In the genomic region with DNA sequence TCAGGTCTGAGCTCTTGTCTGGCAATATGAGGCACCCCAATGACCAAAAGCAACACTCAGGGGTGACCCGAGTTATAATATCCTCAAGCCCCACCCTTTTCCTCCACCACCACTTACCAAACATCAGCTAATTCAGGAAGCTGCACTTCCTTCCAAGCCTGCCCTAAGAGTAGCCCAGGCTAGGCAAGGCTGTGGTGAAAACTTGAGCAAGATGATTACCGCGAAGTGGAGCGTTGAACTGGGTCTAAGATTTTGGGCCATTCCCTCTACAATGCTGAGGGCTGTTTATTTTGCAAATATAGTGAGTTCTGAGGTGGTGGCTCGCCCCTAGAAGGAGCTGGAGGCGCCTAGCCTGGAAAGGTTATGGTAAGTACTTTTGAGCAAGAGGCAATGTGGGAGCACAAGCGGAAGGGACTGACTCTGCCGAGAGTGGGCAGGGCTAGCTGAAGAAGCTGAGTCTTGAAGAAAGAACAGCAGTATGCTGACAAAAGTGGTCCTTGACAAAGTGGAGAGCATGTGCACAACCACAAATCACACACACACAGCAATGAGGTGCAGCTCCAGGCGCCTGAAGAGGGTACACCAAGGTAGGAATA, we compare ENCODE assay signal across 10 cellular contexts. TPM values are rescaled to one million over a fixed set of nuclear protein-coding genes. Genes with fewer than 3 reads are reported as not detected.
DNase-seq lines count a peak whose midpoint lies in the region; ATAC-seq and TF ChIP-seq lines count a peak whose summit lies in the region.
"Had no signal": no experiment of that assay in that cellular context is flagged by ENCODE, and none has a peak within 500 bp of the region (broad histone marks: within the 10 kb centered on the region; RNA-seq: fewer than 3 reads in every experiment).

A gene with protein sequence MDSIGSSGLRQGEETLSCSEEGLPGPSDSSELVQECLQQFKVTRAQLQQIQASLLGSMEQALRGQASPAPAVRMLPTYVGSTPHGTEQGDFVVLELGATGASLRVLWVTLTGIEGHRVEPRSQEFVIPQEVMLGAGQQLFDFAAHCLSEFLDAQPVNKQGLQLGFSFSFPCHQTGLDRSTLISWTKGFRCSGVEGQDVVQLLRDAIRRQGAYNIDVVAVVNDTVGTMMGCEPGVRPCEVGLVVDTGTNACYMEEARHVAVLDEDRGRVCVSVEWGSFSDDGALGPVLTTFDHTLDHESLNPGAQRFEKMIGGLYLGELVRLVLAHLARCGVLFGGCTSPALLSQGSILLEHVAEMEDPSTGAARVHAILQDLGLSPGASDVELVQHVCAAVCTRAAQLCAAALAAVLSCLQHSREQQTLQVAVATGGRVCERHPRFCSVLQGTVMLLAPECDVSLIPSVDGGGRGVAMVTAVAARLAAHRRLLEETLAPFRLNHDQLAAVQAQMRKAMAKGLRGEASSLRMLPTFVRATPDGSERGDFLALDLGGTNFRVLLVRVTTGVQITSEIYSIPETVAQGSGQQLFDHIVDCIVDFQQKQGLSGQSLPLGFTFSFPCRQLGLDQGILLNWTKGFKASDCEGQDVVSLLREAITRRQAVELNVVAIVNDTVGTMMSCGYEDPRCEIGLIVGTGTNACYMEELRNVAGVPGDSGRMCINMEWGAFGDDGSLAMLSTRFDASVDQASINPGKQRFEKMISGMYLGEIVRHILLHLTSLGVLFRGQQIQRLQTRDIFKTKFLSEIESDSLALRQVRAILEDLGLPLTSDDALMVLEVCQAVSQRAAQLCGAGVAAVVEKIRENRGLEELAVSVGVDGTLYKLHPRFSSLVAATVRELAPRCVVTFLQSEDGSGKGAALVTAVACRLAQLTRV (minus strand): TSS at position 51 of the 596 bp plus-strand sequence. CDS start 3,187 bp downstream, outside the sequence.

- 79% methylated on average over 9 of the region's 9 CpGs for WGBS in esophagus muscularis mucosa

- TF ChIP-seq EP300 in esophagus muscularis mucosa (IDR thresholded peaks at IDR 0.05) = no peak

- H3K27me3 ChIP-seq in H7 (ENCODE audit: control insufficient read depth, insufficient read depth, low read length) = no peaks in the 10 kb centered on the region
- no peaks in the 10 kb centered on the region for H3K27me3 ChIP-seq in esophagus muscularis mucosa
- H3K27me3 ChIP-seq in WERI-Rb-1 (ENCODE audit: insufficient read depth, low read depth, severe bottlenecking) = no peaks in the 10 kb centered on the region

- peaks cover 0 to 13% (median 5%) of the 10 kb centered on the region in 4 donors for H3K4me1 ChIP-seq in esophagus muscularis mucosa

- intact Hi-C loops in esophagus muscularis mucosa (cut with DNase I) (no loop called here), posterior vena cava (cut with DNase I) (no loop called here)

- TF ChIP-seq CTCF in esophagus muscularis mucosa (IDR thresholded peaks at IDR 0.05) (no peak), WERI-Rb-1 (IDR thresholded peaks at IDR 0.05; ENCODE audit: low read depth, low read length) (no peak)

- no peak for ATAC-seq in GM18511 (IDR thresholded peaks at IDR 0.05; ENCODE audit: unreplicated experiment)
- no peak for ATAC-seq in HG03565 (IDR thresholded peaks at IDR 0.05; ENCODE audit: unreplicated experiment)

- H3K4me3 ChIP-seq in H7 (ENCODE audit: insufficient read depth, low read depth, low read length) (no peak within 1 kb of the TSS), esophagus muscularis mucosa (peak within 1 kb of the TSS in 3 of 4 donors; percentile 4 to 22 (median 5)), WERI-Rb-1 (ENCODE audit: low read depth, low read length) (no peak within 1 kb of the TSS)

- TF ChIP-seq POLR2A in esophagus muscularis mucosa (IDR thresholded peaks at IDR 0.05; ENCODE audit: low read depth) = no peak

- H3K36me3 ChIP-seq in H7 (replicated peaks; ENCODE audit: control insufficient read depth, insufficient read depth, low read length) = peaks cover 11% of the 10 kb centered on the region
- peaks cover 9 to 30% (median 21%) of the 10 kb centered on the region in 4 donors for H3K36me3 ChIP-seq in esophagus muscularis mucosa
- H3K36me3 ChIP-seq in WERI-Rb-1 = peaks cover under 1% of the 10 kb centered on the region

- H3K27ac ChIP-seq in esophagus muscularis mucosa (replicated peaks in 1 of 4) (no peak within 1 kb of the TSS), WERI-Rb-1 (no peak within 1 kb of the TSS)

- DNase-seq in H7 (peak; percentile 8), RPMI8226 (peak; percentile 9), esophagus muscularis mucosa (ENCODE audit: extremely low spot score) (peak; percentile 86), posterior vena cava (ENCODE audit: low spot score) (no peak), WERI-Rb-1 (no peak), cerebellar nuclear complex (lab: John Stamatoyannopoulos, UW) (no peak)
- DNase-seq: DND-41; stimulated activated CD4-positive, alpha-beta T cell treated with anti-CD3 and anti-CD28 coated beads, Interleukin-4, amount 100 ng/mL, for 24 hours had no signal

- H3K9me3 ChIP-seq in esophagus muscularis mucosa (no peaks in the 10 kb centered on the region), WERI-Rb-1 (ENCODE audit: severe bottlenecking) (no peaks in the 10 kb centered on the region)

RNA-seq across cellular contexts. Expression of the gene that starts here (rescaled TPM):
- not detected in 2 replicates for total RNA-seq in H7 (2014; rRNA removed; shearing (Covaris generic))
- 10 to 100 TPM in 1 of 4 donors, 1 to 10 TPM in 3; 3.8 to 11.6 (median 6.9) TPM for total RNA-seq in esophagus muscularis mucosa
- total RNA-seq in posterior vena cava = 10 to 100 TPM; 16.9 to 36.2 TPM

Comparison
In these comparisons a context has a peak if more than half of its experiments do, and no peak if none do; other contexts are left out.
1. Peak in DNase-seq in H7; RNA of the gene not detected or under 1 TPM.
2. DNase-seq: peak in RPMI8226 (single experiment) and esophagus muscularis mucosa (single experiment); none in posterior vena cava (single experiment), WERI-Rb-1 (single experiment) and cerebellar nuclear complex (0 of 2).
3. H3K4me3 ChIP-seq: peak in esophagus muscularis mucosa (3 of 4); none in H7 (single experiment) and WERI-Rb-1 (single experiment).